ENCODE assay signal across 8 cellular contexts in the genomic region with DNA sequence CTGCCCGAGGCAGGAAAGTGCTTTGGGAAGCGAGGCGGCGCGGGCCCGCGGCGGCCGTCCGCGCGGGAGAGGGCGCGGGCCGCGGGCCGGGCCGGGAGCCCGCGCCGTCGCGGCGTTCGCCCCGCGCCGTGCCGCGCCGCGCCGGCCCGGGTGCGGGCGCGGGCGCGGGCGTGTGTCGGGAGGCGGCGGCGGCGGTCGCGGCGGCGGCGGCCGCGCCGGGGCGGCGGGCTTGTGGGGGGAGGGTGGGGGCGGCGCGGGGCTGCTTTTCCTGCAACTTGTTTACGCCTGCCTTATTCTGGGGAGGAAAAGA. TPM values are rescaled to one million over a fixed set of nuclear protein-coding genes. Genes with fewer than 3 reads are reported as not detected.
A peak's percentile ranks its signal among the peaks of the same experiment; 100 is the strongest.
DNase-seq lines count a peak whose midpoint lies in the region; ATAC-seq and TF ChIP-seq lines count a peak whose summit lies in the region.

No MANE protein-coding gene starts in this region.

- no peaks in the 10 kb centered on the region for H3K9me3 Mint-ChIP-seq in CD4-positive, alpha-beta T cell
- H3K9me3 Mint-ChIP-seq in nephron progenitor cell, result no peaks in the 10 kb centered on the region

- H3K27ac ChIP-seq in CD4-positive, alpha-beta T cell (ENCODE audit: low read depth, low read length), result peak overlapping the region; percentile 71
- H3K27ac ChIP-seq in KOPT-K1 (ENCODE audit: low read depth, low read length, poor library complexity, severe bottlenecking), result peak overlapping the region; percentile 47
- H3K27ac ChIP-seq in effector memory CD4-positive, alpha-beta T cell (ENCODE audit: insufficient read depth, low read length, poor library complexity, severe bottlenecking), result peak overlapping the region; percentile 72

- peak overlapping the region; percentile 95 for H3K4me3 Mint-ChIP-seq in CD4-positive, alpha-beta T cell
- peak overlapping the region; percentile 87 for H3K4me3 Mint-ChIP-seq in nephron progenitor cell

- H3K4me3 ChIP-seq in effector memory CD4-positive, alpha-beta T cell (ENCODE audit: insufficient read depth, low read depth, low read length, poor library complexity, severe bottlenecking), result peak overlapping the region; percentile 99

- intact Hi-C loops in CD4-positive, alpha-beta T cell (cut with DNase I, micrococcal nuclease), result loop anchor here (1.0 to 5.0 kb wide), 6 partner anchors 83 to 522 kb away; no protein-coding TSS in a partner anchor

- peak overlapping the region; percentile 94 for H3K27ac Mint-ChIP-seq in CD4-positive, alpha-beta T cell
- no peak overlapping the region for H3K27ac Mint-ChIP-seq in nephron progenitor cell

- H3K36me3 ChIP-seq in KOPT-K1 (ENCODE audit: insufficient read depth, low read length), result peaks cover 2% of the 10 kb centered on the region; the same call in 1 of the 2 replicates
- H3K36me3 ChIP-seq in effector memory CD4-positive, alpha-beta T cell (ENCODE audit: control insufficient read depth, insufficient read depth, low read length), result peaks cover 5% of the 10 kb centered on the region

- CTCF ChIA-PET in CD4-positive, alpha-beta T cell (lab: Charles Lee), result no interaction called here

- no peak for ATAC-seq in CD4-positive, alpha-beta T cell (ENCODE audit: poor library complexity)
- ATAC-seq in GM19351 (IDR thresholded peaks at IDR 0.05; ENCODE audit: unreplicated experiment), result no peak

- peak in 1 of 10 experiments; percentile 3 for DNase-seq in CD4-positive, alpha-beta T cell
- no peak for DNase-seq in effector memory CD4-positive, alpha-beta T cell
- DNase-seq in nephron progenitor cell (no peak), epidermal melanocyte (ENCODE audit: insufficient read length, low spot score) (no peak), NCI-H82 (lab: John Stamatoyannopoulos, UW) (no peak)
- no peak for DNase-seq in stimulated activated CD8-positive, alpha-beta memory T cell treated with anti-CD3 and anti-CD28 coated beads, Interleukin-4, amount 100 ng/mL, for 48 hours

- no peaks in the 10 kb centered on the region for H3K4me1 ChIP-seq in effector memory CD4-positive, alpha-beta T cell (ENCODE audit: control insufficient read depth, insufficient read depth, low read length, poor library complexity, severe bottlenecking)

- H3K9me3 ChIP-seq in CD4-positive, alpha-beta T cell (ENCODE audit: control insufficient read depth, low read length), result no peaks in the 10 kb centered on the region
- no peaks in the 10 kb centered on the region for H3K9me3 ChIP-seq in KOPT-K1 (ENCODE audit: insufficient read depth, low read length, poor library complexity, severe bottlenecking)
- no peaks in the 10 kb centered on the region for H3K9me3 ChIP-seq in effector memory CD4-positive, alpha-beta T cell (ENCODE audit: control insufficient read depth, low read length)

- POLR2A ChIA-PET in CD4-positive, alpha-beta T cell (lab: Charles Lee), result interaction anchor here (0.7 to 3.5 kb wide), 6 partner anchors 10 to 529 kb away, joined by 3 to 33 read pairs (median 4); a partner anchor contains a TSS

- no peaks in the 10 kb centered on the region for H3K27me3 Mint-ChIP-seq in CD4-positive, alpha-beta T cell
- peaks cover 6% of the 10 kb centered on the region for H3K27me3 Mint-ChIP-seq in nephron progenitor cell (ENCODE audit: low read depth, poor library complexity)

- H3K27me3 ChIP-seq in CD4-positive, alpha-beta T cell (ENCODE audit: control insufficient read depth, insufficient read depth, low read length), result no peaks in the 10 kb centered on the region
- no peaks in the 10 kb centered on the region for H3K27me3 ChIP-seq in effector memory CD4-positive, alpha-beta T cell (replicated peaks; ENCODE audit: control insufficient read depth, insufficient read depth, low read length, poor library complexity, severe bottlenecking)

- H3K4me1 Mint-ChIP-seq in CD4-positive, alpha-beta T cell (ENCODE audit: low read depth), result peaks cover 38% of the 10 kb centered on the region
- peaks cover 33% of the 10 kb centered on the region for H3K4me1 Mint-ChIP-seq in nephron progenitor cell

- peaks cover 20% of the 10 kb centered on the region for H3K36me3 Mint-ChIP-seq in CD4-positive, alpha-beta T cell (ENCODE audit: low read depth)
- peaks cover 10% of the 10 kb centered on the region for H3K36me3 Mint-ChIP-seq in nephron progenitor cell (ENCODE audit: low read depth)

- TF ChIP-seq CTCF in CD4-positive, alpha-beta T cell (IDR thresholded peaks at IDR 0.05), result no peak
- no peak for TF ChIP-seq CTCF in nephron progenitor cell (IDR thresholded peaks at IDR 0.05)

RNA-seq across cellular contexts. Expression of a gene that starts 1.4 kb away (rescaled TPM):
- total RNA-seq in CD4-positive, alpha-beta T cell, result 10 to 100 TPM; 29.0 to 30.1 TPM
